In the genomic region with DNA sequence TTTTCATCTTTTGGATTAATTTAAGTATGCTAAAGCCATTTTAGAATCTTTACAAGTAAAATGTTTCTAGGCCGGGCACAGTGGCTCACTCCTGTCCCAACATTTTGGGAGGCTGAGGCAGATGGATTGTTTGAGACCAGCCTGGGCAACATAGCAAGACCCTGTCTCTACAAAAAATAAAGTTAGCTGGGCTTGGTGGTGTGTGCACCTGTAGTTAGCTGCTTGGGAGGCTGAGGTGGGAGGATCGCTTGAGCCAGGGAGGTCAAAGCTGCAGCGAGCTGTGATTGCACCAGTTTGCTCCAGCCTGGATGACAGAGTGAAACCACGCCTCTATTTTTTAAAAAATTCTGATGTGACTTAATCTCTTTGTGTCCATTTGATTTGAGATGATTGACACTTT, we compare ENCODE assay signal across 2 cellular contexts.
TF ChIP-seq lines count a peak whose summit lies in the region.

No MANE protein-coding gene starts in this region.

TF ChIP-seq in SK-N-SH, 30 proteins besides CTCF, POLR2A, EP300 and RAD21 (continued from another document):
- TF ChIP-seq FOXJ3 (CRISPR knock-in tag; IDR thresholded peaks at IDR 0.05) (no peak), JUND (IDR thresholded peaks at IDR 0.05) (no peak)
TF ChIP-seq in SK-N-SH: peak in this region for 0.

TF ChIP-seq in SK-N-SH treated with all-trans-retinoic acid at 6 μM for 48 hours, 23 proteins besides CTCF, POLR2A, EP300 and RAD21 (continued from another document):
- TF ChIP-seq, protein P1, sequence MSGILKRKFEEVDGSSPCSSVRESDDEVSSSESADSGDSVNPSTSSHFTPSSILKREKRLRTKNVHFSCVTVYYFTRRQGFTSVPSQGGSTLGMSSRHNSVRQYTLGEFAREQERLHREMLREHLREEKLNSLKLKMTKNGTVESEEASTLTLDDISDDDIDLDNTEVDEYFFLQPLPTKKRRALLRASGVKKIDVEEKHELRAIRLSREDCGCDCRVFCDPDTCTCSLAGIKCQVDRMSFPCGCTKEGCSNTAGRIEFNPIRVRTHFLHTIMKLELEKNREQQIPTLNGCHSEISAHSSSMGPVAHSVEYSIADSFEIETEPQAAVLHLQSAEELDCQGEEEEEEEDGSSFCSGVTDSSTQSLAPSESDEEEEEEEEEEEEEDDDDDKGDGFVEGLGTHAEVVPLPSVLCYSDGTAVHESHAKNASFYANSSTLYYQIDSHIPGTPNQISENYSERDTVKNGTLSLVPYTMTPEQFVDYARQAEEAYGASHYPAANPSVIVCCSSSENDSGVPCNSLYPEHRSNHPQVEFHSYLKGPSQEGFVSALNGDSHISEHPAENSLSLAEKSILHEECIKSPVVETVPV (CRISPR knock-in tag; IDR thresholded peaks at IDR 0.05), result no peak
- TF ChIP-seq, protein P2, sequence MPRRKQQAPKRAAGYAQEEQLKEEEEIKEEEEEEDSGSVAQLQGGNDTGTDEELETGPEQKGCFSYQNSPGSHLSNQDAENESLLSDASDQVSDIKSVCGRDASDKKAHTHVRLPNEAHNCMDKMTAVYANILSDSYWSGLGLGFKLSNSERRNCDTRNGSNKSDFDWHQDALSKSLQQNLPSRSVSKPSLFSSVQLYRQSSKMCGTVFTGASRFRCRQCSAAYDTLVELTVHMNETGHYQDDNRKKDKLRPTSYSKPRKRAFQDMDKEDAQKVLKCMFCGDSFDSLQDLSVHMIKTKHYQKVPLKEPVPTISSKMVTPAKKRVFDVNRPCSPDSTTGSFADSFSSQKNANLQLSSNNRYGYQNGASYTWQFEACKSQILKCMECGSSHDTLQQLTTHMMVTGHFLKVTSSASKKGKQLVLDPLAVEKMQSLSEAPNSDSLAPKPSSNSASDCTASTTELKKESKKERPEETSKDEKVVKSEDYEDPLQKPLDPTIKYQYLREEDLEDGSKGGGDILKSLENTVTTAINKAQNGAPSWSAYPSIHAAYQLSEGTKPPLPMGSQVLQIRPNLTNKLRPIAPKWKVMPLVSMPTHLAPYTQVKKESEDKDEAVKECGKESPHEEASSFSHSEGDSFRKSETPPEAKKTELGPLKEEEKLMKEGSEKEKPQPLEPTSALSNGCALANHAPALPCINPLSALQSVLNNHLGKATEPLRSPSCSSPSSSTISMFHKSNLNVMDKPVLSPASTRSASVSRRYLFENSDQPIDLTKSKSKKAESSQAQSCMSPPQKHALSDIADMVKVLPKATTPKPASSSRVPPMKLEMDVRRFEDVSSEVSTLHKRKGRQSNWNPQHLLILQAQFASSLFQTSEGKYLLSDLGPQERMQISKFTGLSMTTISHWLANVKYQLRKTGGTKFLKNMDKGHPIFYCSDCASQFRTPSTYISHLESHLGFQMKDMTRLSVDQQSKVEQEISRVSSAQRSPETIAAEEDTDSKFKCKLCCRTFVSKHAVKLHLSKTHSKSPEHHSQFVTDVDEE (CRISPR knock-in tag; IDR thresholded peaks at IDR 0.05), result no peak
- TF ChIP-seq RARB (CRISPR knock-in tag; IDR thresholded peaks at IDR 0.05) (no peak), ZNF8 (CRISPR knock-in tag; IDR thresholded peaks at IDR 0.05) (no peak), ARNTL (CRISPR knock-in tag; IDR thresholded peaks at IDR 0.05; ENCODE audit: borderline replicate concordance, low read depth) (no peak), PPARA (CRISPR knock-in tag; IDR thresholded peaks at IDR 0.05; ENCODE audit: borderline replicate concordance) (no peak), ZFP3 (CRISPR knock-in tag; IDR thresholded peaks at IDR 0.05) (no peak), SNAI2 (CRISPR knock-in tag; IDR thresholded peaks at IDR 0.05) (no peak), GLIS3 (CRISPR knock-in tag; IDR thresholded peaks at IDR 0.05) (no peak), ZNF70 (CRISPR knock-in tag; IDR thresholded peaks at IDR 0.05) (no peak), ZC3H10 (CRISPR knock-in tag; IDR thresholded peaks at IDR 0.05) (no peak), ZFP30 (CRISPR knock-in tag; IDR thresholded peaks at IDR 0.05) (no peak)
- TF ChIP-seq, protein P3, sequence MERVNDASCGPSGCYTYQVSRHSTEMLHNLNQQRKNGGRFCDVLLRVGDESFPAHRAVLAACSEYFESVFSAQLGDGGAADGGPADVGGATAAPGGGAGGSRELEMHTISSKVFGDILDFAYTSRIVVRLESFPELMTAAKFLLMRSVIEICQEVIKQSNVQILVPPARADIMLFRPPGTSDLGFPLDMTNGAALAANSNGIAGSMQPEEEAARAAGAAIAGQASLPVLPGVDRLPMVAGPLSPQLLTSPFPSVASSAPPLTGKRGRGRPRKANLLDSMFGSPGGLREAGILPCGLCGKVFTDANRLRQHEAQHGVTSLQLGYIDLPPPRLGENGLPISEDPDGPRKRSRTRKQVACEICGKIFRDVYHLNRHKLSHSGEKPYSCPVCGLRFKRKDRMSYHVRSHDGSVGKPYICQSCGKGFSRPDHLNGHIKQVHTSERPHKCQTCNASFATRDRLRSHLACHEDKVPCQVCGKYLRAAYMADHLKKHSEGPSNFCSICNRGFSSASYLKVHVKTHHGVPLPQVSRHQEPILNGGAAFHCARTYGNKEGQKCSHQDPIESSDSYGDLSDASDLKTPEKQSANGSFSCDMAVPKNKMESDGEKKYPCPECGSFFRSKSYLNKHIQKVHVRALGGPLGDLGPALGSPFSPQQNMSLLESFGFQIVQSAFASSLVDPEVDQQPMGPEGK (CRISPR knock-in tag; IDR thresholded peaks at IDR 0.05; ENCODE audit: borderline replicate concordance), result no peak
- TF ChIP-seq, protein P4, sequence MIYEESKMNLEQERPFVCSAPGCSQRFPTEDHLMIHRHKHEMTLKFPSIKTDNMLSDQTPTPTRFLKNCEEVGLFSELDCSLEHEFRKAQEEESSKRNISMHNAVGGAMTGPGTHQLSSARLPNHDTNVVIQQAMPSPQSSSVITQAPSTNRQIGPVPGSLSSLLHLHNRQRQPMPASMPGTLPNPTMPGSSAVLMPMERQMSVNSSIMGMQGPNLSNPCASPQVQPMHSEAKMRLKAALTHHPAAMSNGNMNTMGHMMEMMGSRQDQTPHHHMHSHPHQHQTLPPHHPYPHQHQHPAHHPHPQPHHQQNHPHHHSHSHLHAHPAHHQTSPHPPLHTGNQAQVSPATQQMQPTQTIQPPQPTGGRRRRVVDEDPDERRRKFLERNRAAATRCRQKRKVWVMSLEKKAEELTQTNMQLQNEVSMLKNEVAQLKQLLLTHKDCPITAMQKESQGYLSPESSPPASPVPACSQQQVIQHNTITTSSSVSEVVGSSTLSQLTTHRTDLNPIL (CRISPR knock-in tag; IDR thresholded peaks at IDR 0.05; ENCODE audit: low read depth), result no peak
